ENCODE assay signal across 12 cellular contexts in genomic region chr3:14127106-14127505, GRCh38. TPM values are rescaled to one million over a fixed set of nuclear protein-coding genes. Genes with fewer than 3 reads are reported as not detected.
A peak's percentile ranks its signal among the peaks of the same experiment; 100 is the strongest.
DNase-seq lines count a peak whose midpoint lies in the region; ATAC-seq and TF ChIP-seq lines count a peak whose summit lies in the region.
"Had no signal": no experiment of that assay in that cellular context is flagged by ENCODE, and none has a peak within 500 bp of the region (broad histone marks: within the 10 kb centered on the region; RNA-seq: fewer than 3 reads in every experiment).

No MANE protein-coding gene starts in this region.

- no peak for DNase-seq in HFFc6
- DNase-seq in adipocyte (ENCODE audit: low read depth): no peak
- no peak for DNase-seq in lung (ENCODE audit: low spot score)
- no peak for DNase-seq in upper lobe of right lung
- no peak for DNase-seq in NCI-H69 (lab: John Stamatoyannopoulos, UW)
- DNase-seq: NCI-H510A; occipital lobe; stimulated activated CD4-positive, alpha-beta T cell treated with anti-CD3 and anti-CD28 coated beads, Interleukin-4, amount 100 ng/mL, for 1 hour had no signal

- TF ChIP-seq CTCF in HFFc6 (IDR thresholded peaks at IDR 0.05): no peak
- TF ChIP-seq CTCF in lung (IDR thresholded peaks at IDR 0.05; ENCODE audit: control extremely low read depth, extremely low read depth): no peak
- TF ChIP-seq CTCF in upper lobe of right lung (IDR thresholded peaks at IDR 0.05): no peak

- peak overlapping the region; percentile 100 for H3K4me3 Mint-ChIP-seq in HFFc6

- peaks cover 44% of the 10 kb centered on the region for H3K36me3 ChIP-seq in adipocyte (ENCODE audit: control insufficient read depth, insufficient read depth, low read length, severe bottlenecking)
- H3K36me3 ChIP-seq in lung (ENCODE audit: control insufficient read depth in 2 of 2, insufficient read depth in 2 of 2, low read length in 2 of 2): peaks cover 26 to 27% of the 10 kb centered on the region in 2 donors
- peaks cover 0 to 46% (median 39%) of the 10 kb centered on the region in 5 donors for H3K36me3 ChIP-seq in subcutaneous abdominal adipose tissue (ENCODE audit: control insufficient read depth in 5 of 5, insufficient read depth in 5 of 5, low read length in 5 of 5)
- peaks cover 32% of the 10 kb centered on the region for H3K36me3 ChIP-seq in upper lobe of right lung

- H3K9me3 Mint-ChIP-seq in HFFc6: no peaks in the 10 kb centered on the region

- peaks cover 44% of the 10 kb centered on the region for H3K4me1 ChIP-seq in adipocyte (ENCODE audit: control insufficient read depth, insufficient read depth, low read length)
- H3K4me1 ChIP-seq in lung (ENCODE audit: control insufficient read depth in 2 of 2, insufficient read depth in 2 of 2, low read length in 2 of 2): peaks cover 7 to 29% of the 10 kb centered on the region in 2 donors
- H3K4me1 ChIP-seq in subcutaneous abdominal adipose tissue (ENCODE audit: control insufficient read depth in 5 of 5, insufficient read depth in 5 of 5, low read length in 5 of 5): peaks cover 12 to 58% (median 43%) of the 10 kb centered on the region in 5 donors
- peaks cover 30% of the 10 kb centered on the region for H3K4me1 ChIP-seq in upper lobe of right lung

- H3K27ac Mint-ChIP-seq in HFFc6: no peak overlapping the region; the same call in 1 of the 2 replicates

- peak overlapping the region; percentile 92 for H3K4me3 ChIP-seq in adipocyte (ENCODE audit: low read length)
- H3K4me3 ChIP-seq in lung: no peak overlapping the region
- peak overlapping the region in 3 of 5 donors; percentile 28 to 97 (median 93) for H3K4me3 ChIP-seq in subcutaneous abdominal adipose tissue (ENCODE audit: low read depth in 1 of 5, low read length in 5 of 5)
- no peak overlapping the region for H3K4me3 ChIP-seq in upper lobe of right lung
- H3K4me3 ChIP-seq: SJSA1 had no signal

- H3K4me1 Mint-ChIP-seq in HFFc6 (ENCODE audit: low read depth): peaks cover 38% of the 10 kb centered on the region

- H3K27me3 ChIP-seq in adipocyte (replicated peaks; ENCODE audit: control insufficient read depth, insufficient read depth, low read length): no peaks in the 10 kb centered on the region
- no peaks in the 10 kb centered on the region for H3K27me3 ChIP-seq in lung (ENCODE audit: control insufficient read depth, insufficient read depth)
- no peaks in the 10 kb centered on the region for H3K27me3 ChIP-seq in subcutaneous abdominal adipose tissue (ENCODE audit: control insufficient read depth in 5 of 5, insufficient read depth in 4 of 5, low read length in 5 of 5)
- no peaks in the 10 kb centered on the region for H3K27me3 ChIP-seq in upper lobe of right lung
- H3K27me3 ChIP-seq: SJSA1 had no signal

- H3K9me3 ChIP-seq in adipocyte (ENCODE audit: control insufficient read depth, low read length): no peaks in the 10 kb centered on the region
- no peaks in the 10 kb centered on the region for H3K9me3 ChIP-seq in lung (ENCODE audit: control insufficient read depth in 2 of 2, insufficient read depth in 1 of 2, low read length in 1 of 2)
- H3K9me3 ChIP-seq in subcutaneous abdominal adipose tissue (ENCODE audit: control insufficient read depth in 5 of 5, low read length in 5 of 5): no peaks in the 10 kb centered on the region
- H3K9me3 ChIP-seq in upper lobe of right lung: no peaks in the 10 kb centered on the region
- H3K9me3 ChIP-seq: SJSA1 had no signal

- intact Hi-C loops in upper lobe of right lung (cut with DNase I): loop anchor here (10.0 kb wide), 1 partner anchor 232 kb away; no protein-coding TSS in a partner anchor

- H3K27ac ChIP-seq in lung (ENCODE audit: low read depth in 1 of 2, low read length in 1 of 2) (peak overlapping the region; percentile 97 to 98), subcutaneous abdominal adipose tissue (ENCODE audit: low read depth, low read length) (peak overlapping the region; percentile 95), upper lobe of right lung (no peak overlapping the region)
- H3K27ac ChIP-seq: SJSA1 had no signal

- peaks cover 3% of the 10 kb centered on the region; the same call in 1 of the 2 replicates for H3K27me3 Mint-ChIP-seq in HFFc6 (ENCODE audit: insufficient read depth)
- H3K27me3 Mint-ChIP-seq: activated CD4-positive, alpha-beta T cell treated with anti-CD3 and anti-CD28 coated beads, Interleukin-2, amount 10 ng/mL, durations not matched to agents 24 days and 14 days had no signal

- ATAC-seq in lung (ENCODE audit: insufficient read depth, low FRiP score) (no peak), upper lobe of right lung (no peak), HG02973 (IDR thresholded peaks at IDR 0.05; ENCODE audit: unreplicated experiment) (no peak)

- H3K9ac ChIP-seq in adipocyte (ENCODE audit: low read length) (peak overlapping the region; percentile 98), subcutaneous abdominal adipose tissue (ENCODE audit: low read length in 5 of 5) (peak overlapping the region in 3 of 5 donors; percentile 95 to 97 (median 96))

- 74 to 80% methylated on average over 4 of the region's 4 CpGs for WGBS in lung, 2 donors

- peaks cover 47% of the 10 kb centered on the region for H3K36me3 Mint-ChIP-seq in HFFc6 (ENCODE audit: low read depth)

RNA-seq across cellular contexts. Expression of gene TMEM43, which starts 2.3 kb away (rescaled TPM):
- total RNA-seq in HFFc6 (2021; fragmentation: NEBNext Ultra II Directional; extraction: Animal tissue kit (Norgen Biotek cat#: 25700)): 10 to 100 TPM; 73.3 to 90.8 (median 80.7) TPM
- total RNA-seq in lung: 100 to 1,000 TPM in 1 of 2 donors, 10 to 100 TPM in 1; 69.1 to 104 TPM
- polyA plus RNA-seq in lung: 10 to 100 TPM; 44.3 to 79.9 TPM
- total RNA-seq in upper lobe of right lung: 86.3 TPM

RNA-seq across cellular contexts. Expression of gene CHCHD4, which starts 2.4 kb away (rescaled TPM):
- total RNA-seq in HFFc6 (2021; fragmentation: NEBNext Ultra II Directional; extraction: Animal tissue kit (Norgen Biotek cat#: 25700)): 10 to 100 TPM in 3 of 6 experiments, 1 to 10 TPM in 3; 9.4 to 12.0 (median 10.1) TPM
- total RNA-seq in lung (1 to 10 TPM; 8.8 to 9.2 TPM), upper lobe of right lung (12.0 TPM)
- polyA plus RNA-seq in lung: 10 to 100 TPM in 1 of 2 donors, 1 to 10 TPM in 1; 8.9 to 14.0 TPM

RNA-seq across cellular contexts. Expression of gene XPC, which starts 51.3 kb away (rescaled TPM):
- 10 to 100 TPM; 38.7 to 40.3 (median 39.5) TPM for total RNA-seq in HFFc6 (2021; fragmentation: NEBNext Ultra II Directional; extraction: Animal tissue kit (Norgen Biotek cat#: 25700))
- total RNA-seq in lung (10 to 100 TPM; 27.7 to 31.9 TPM), upper lobe of right lung (36.1 TPM)
- polyA plus RNA-seq in lung: 10 to 100 TPM; 16.4 to 19.7 TPM

RNA-seq across cellular contexts. Expression of gene LSM3, which starts 51.5 kb away (rescaled TPM):
- total RNA-seq in HFFc6 (2021; fragmentation: NEBNext Ultra II Directional; extraction: Animal tissue kit (Norgen Biotek cat#: 25700)): 10 to 100 TPM; 15.5 to 21.1 (median 18.7) TPM
- total RNA-seq in lung (10 to 100 TPM in 1 of 2 donors, 1 to 10 TPM in 1; 6.4 to 10.3 TPM), upper lobe of right lung (8.8 TPM)
- polyA plus RNA-seq in lung: 1 to 10 TPM; 9.8 to 9.9 TPM

Comparison
In these comparisons a context has a peak if more than half of its experiments do, and no peak if none do; other contexts are left out.
1. H3K4me3 ChIP-seq: peak in adipocyte (single experiment) and subcutaneous abdominal adipose tissue (3 of 5); none in lung (single experiment) and upper lobe of right lung (single experiment).